ENCODE assay signal across 11 cellular contexts in the genomic region with DNA sequence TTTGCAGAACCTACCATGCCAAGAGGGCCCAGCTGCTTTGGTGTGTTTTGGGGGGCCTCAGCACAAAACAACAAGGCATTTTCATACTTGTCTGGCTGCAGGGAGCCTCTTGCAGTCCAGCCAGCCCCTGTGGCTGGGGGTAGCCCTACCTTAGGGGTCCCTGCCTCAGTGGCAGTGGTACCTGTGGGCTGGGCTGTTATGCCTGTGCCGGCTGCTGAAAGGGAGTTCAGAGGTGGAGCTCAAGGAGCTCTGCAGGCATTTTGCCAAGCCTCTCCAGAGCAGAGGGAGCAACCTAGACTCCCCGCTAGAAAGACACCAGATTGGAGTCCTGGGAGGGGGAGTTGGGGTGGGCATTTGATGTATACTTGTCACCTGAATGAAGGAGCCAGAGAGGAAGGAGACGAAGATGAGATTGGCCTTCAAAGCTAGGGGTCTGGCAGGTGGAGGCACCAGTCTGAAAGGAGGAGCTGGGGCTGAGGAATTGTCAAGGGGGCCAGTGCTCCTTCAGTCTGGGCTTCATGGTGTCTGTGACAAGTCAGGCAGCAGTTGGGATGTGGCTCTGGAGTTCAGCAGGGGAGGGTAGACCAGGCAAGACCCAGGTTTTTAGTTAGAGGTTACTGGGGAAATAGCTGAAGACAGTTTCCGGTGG. TPM values are rescaled to one million over a fixed set of nuclear protein-coding genes. Genes with fewer than 3 reads are reported as not detected.
DNase-seq lines count a peak whose midpoint lies in the region; ATAC-seq, FAIRE-seq and TF ChIP-seq lines count a peak whose summit lies in the region.
"Had no signal": no experiment of that assay in that cellular context is flagged by ENCODE, and none has a peak within 500 bp of the region (broad histone marks: within the 10 kb centered on the region; RNA-seq: fewer than 3 reads in every experiment).

No MANE protein-coding gene starts in this region.

- ATAC-seq in HG02571 (IDR thresholded peaks at IDR 0.05; ENCODE audit: unreplicated experiment): no peak
- no peak for ATAC-seq in GM19452 (IDR thresholded peaks at IDR 0.05; ENCODE audit: unreplicated experiment)

- H3K27ac ChIP-seq in CD8-positive, alpha-beta memory T cell (ENCODE audit: low read depth, low read length): no peak overlapping the region
- H3K27ac ChIP-seq in PC-9 (no peak overlapping the region), H1 (ENCODE audit: low read depth, low read length) (no peak overlapping the region)
- H3K27ac ChIP-seq: foreskin keratinocyte had no signal

- H3K23ac ChIP-seq in H1 (ENCODE audit: insufficient read length): no peak overlapping the region

- H4K20me1 ChIP-seq in PC-9 (ENCODE audit: insufficient read depth): no peaks in the 10 kb centered on the region; the same call in 1 of the 2 replicates
- H4K20me1 ChIP-seq in H1 (replicated peaks in 1 of 2; ENCODE audit: control insufficient read depth in 1 of 2, insufficient read depth in 2 of 2, low read length in 2 of 2): no peaks in the 10 kb centered on the region

- H3K56ac ChIP-seq in H1 (replicated peaks; ENCODE audit: insufficient read length, low read depth, low read length): no peak overlapping the region

- CTCF ChIA-PET in CD8-positive, alpha-beta memory T cell (lab: Charles Lee): interaction anchor here (1.0 to 6.3 kb wide), 15 partner anchors 9 to 516 kb away, joined by 3 to 47 read pairs (median 7); a partner anchor contains a TSS
- CTCF ChIA-PET in PC-9 (lab: Charles Lee): interaction anchor here (0.6 to 2.4 kb wide), 4 partner anchors 9 to 1142 kb away, joined by 3 to 8 read pairs (median 4); a partner anchor contains a TSS
- CTCF ChIA-PET in H1 (lab: Charles Lee; ENCODE audit: partially characterized antibody): interaction anchor here (0.6 to 25.6 kb wide), 14 partner anchors 9 to 323 kb away, joined by 3 to 465 read pairs (median 4); a partner anchor contains a TSS

- TF ChIP-seq POLR2A in H1 (IDR thresholded peaks at IDR 0.05; ENCODE audit: control extremely low read depth in 1 of 2, low read depth in 2 of 2, low read length in 2 of 2): no peak

- H4K91ac ChIP-seq in H1 (replicated peaks; ENCODE audit: insufficient read length, low read length): no peak overlapping the region

- H3K4me1 ChIP-seq in CD8-positive, alpha-beta memory T cell (ENCODE audit: insufficient read depth, low read length): peaks cover 5% of the 10 kb centered on the region
- H3K4me1 ChIP-seq in PC-9 (replicated peaks; ENCODE audit: insufficient read depth) (peaks cover 14% of the 10 kb centered on the region; the same call in 1 of the 2 replicates), H1 (replicated peaks in 1 of 4; ENCODE audit: control insufficient read depth in 3 of 4, insufficient read depth in 4 of 4, low read length in 3 of 4) (peaks cover 0 to 17% (median 14%) of the 10 kb centered on the region in 4 experiments; a peak in 6 of 7 replicates)
- H3K4me1 ChIP-seq: foreskin keratinocyte had no signal

- no peak for DNase-seq in CD8-positive, alpha-beta memory T cell
- DNase-seq in PC-9 (no peak), H1 (ENCODE audit: low read depth in 1 of 2, low spot score in 2 of 2) (no peak), osteocyte (ENCODE audit: extremely low spot score, unreplicated experiment) (no peak), GM03348 (ENCODE audit: low spot score) (no peak), AG08395 (ENCODE audit: low spot score) (no peak)
- DNase-seq: foreskin keratinocyte, HCEC 1CT had no signal

- H3K4me3 Mint-ChIP-seq in CD8-positive, alpha-beta memory T cell: peak overlapping the region; percentile 69 to 88 (median 83)
- H3K4me3 Mint-ChIP-seq in osteocyte (ENCODE audit: unreplicated experiment): peak overlapping the region; percentile 87

- no peak overlapping the region; the same call in 1 of the 2 replicates for H2AK5ac ChIP-seq in H1 (ENCODE audit: low read depth, low read length)

- H3K18ac ChIP-seq in H1 (ENCODE audit: extremely low read depth, low read length): no peak overlapping the region

- H2AFZ ChIP-seq in PC-9: peak overlapping the region; percentile 89; the same call in 1 of the 2 replicates
- H2AFZ ChIP-seq in H1 (ENCODE audit: low read length): no peak overlapping the region

- peak overlapping the region; percentile 72; the same call in 1 of the 2 replicates for H2BK20ac ChIP-seq in H1 (ENCODE audit: low read length)

- H3K4me3 ChIP-seq in CD8-positive, alpha-beta memory T cell (ENCODE audit: low read length): no peak overlapping the region
- peak overlapping the region; percentile 83; the same call in 1 of the 2 replicates for H3K4me3 ChIP-seq in PC-9
- no peak overlapping the region for H3K4me3 ChIP-seq in H1 (ENCODE audit: extremely low read depth in 1 of 4, insufficient read depth in 2 of 4, low read depth in 3 of 4, low read length in 4 of 4)

- no peak overlapping the region for H4K8ac ChIP-seq in H1 (ENCODE audit: extremely low read depth, insufficient read depth, low read length)

- BruUV-seq in PC-9 (replicated peaks; lab: Mats Ljungman, UMichigan): TSS peak; percentile 51

- H3K79me1 ChIP-seq in H1 (ENCODE audit: low read depth, low read length): no peaks in the 10 kb centered on the region

- no peaks in the 10 kb centered on the region for H3K9me3 ChIP-seq in CD8-positive, alpha-beta memory T cell (ENCODE audit: low read length)
- H3K9me3 ChIP-seq in PC-9 (ENCODE audit: insufficient read depth, low read depth) (no peaks in the 10 kb centered on the region), H1 (ENCODE audit: insufficient read depth in 2 of 2, low read depth in 1 of 2, low read length in 1 of 2) (no peaks in the 10 kb centered on the region)

- peaks cover 41 to 49% of the 10 kb centered on the region in 2 donors for H3K27me3 Mint-ChIP-seq in CD8-positive, alpha-beta memory T cell
- H3K27me3 Mint-ChIP-seq in osteocyte (ENCODE audit: unreplicated experiment): no peaks in the 10 kb centered on the region

- intact Hi-C loops in PC-9 (cut with micrococcal nuclease; ENCODE audit: unreplicated experiment): no loop called here

- no peaks in the 10 kb centered on the region for H3K36me3 ChIP-seq in CD8-positive, alpha-beta memory T cell (ENCODE audit: insufficient read depth, low read length)
- H3K36me3 ChIP-seq in PC-9 (ENCODE audit: low read depth) (no peaks in the 10 kb centered on the region), H1 (ENCODE audit: control insufficient read depth in 2 of 4, insufficient read depth in 4 of 4, low read length in 3 of 4) (no peaks in the 10 kb centered on the region)

- H3K36me3 Mint-ChIP-seq in CD8-positive, alpha-beta memory T cell: peaks cover 0 to 1% (median 0%) of the 10 kb centered on the region in 3 donors
- H3K36me3 Mint-ChIP-seq in osteocyte (ENCODE audit: unreplicated experiment): no peaks in the 10 kb centered on the region

- POLR2A ChIA-PET in CD8-positive, alpha-beta memory T cell (lab: Charles Lee): interaction anchor here (0.5 to 0.6 kb wide), 2 partner anchors 9 to 62 kb away, joined by 3 to 4 read pairs; no protein-coding TSS in a partner anchor
- POLR2A ChIA-PET in PC-9 (lab: Charles Lee; ENCODE audit: unreplicated experiment): interaction anchor here (0.6 kb wide), 2 partner anchors 70 to 192 kb away, joined by 4 to 10 read pairs; no protein-coding TSS in a partner anchor
- POLR2A ChIA-PET in H1 (lab: Charles Lee; ENCODE audit: partially characterized antibody): interaction anchor here (1.0 to 5.7 kb wide), 4 partner anchors 8 to 37 kb away, joined by 3 to 30 read pairs (median 4); a partner anchor contains a TSS

- H2BK15ac ChIP-seq in H1 (ENCODE audit: low read length): 0 out of 2 replicates have a peak overlapping the region, but pooled peaks have one; percentile 61

- TF ChIP-seq RAD21 in H1 (IDR thresholded peaks at IDR 0.05 in 1 of 2, conservative IDR thresholded peaks at IDR 0.05 in 1 of 2; ENCODE audit: low read depth in 2 of 2, low read length in 2 of 2): no peak

- peak overlapping the region in 4 of 8 donors; percentile 8 to 86 (median 41) for H3K27ac Mint-ChIP-seq in CD8-positive, alpha-beta memory T cell
- no peak overlapping the region for H3K27ac Mint-ChIP-seq in osteocyte (ENCODE audit: unreplicated experiment)

- H3F3A ChIP-seq in PC-9 (ENCODE audit: insufficient read depth, low read depth): no peaks in the 10 kb centered on the region

- H3K14ac ChIP-seq in H1 (ENCODE audit: insufficient read length): no peak overlapping the region

- H3K27me3 ChIP-seq in CD8-positive, alpha-beta memory T cell (ENCODE audit: insufficient read depth, low read length, poor library complexity, severe bottlenecking): peaks cover 30% of the 10 kb centered on the region
- H3K27me3 ChIP-seq in PC-9 (ENCODE audit: insufficient read depth, low read depth): no peaks in the 10 kb centered on the region
- H3K27me3 ChIP-seq in H1 (replicated peaks in 1 of 4; ENCODE audit: control insufficient read depth in 3 of 4, extremely low read depth in 1 of 4, insufficient read depth in 3 of 4, low read length in 3 of 4): peaks cover 32 to 76% (median 67%) of the 10 kb centered on the region in 4 experiments

- no peak for FAIRE-seq in H1 (lab: Jason Lieb, UNC)

- H3K79me2 ChIP-seq in PC-9 (ENCODE audit: low read depth) (peaks cover 17% of the 10 kb centered on the region), H1 (ENCODE audit: control insufficient read depth in 1 of 2, insufficient read depth in 2 of 2, low read length in 2 of 2) (no peaks in the 10 kb centered on the region)

- H4K5ac ChIP-seq in H1 (ENCODE audit: insufficient read length, low read depth, low read length): no peak overlapping the region

- TF ChIP-seq EP300 in H1 (IDR thresholded peaks at IDR 0.05; ENCODE audit: borderline replicate concordance in 1 of 2, low read depth in 2 of 2, low read length in 2 of 2): no peak

- peaks cover 4 to 24% (median 6%) of the 10 kb centered on the region in 3 donors for H3K4me1 Mint-ChIP-seq in CD8-positive, alpha-beta memory T cell
- peaks cover 14% of the 10 kb centered on the region for H3K4me1 Mint-ChIP-seq in osteocyte (ENCODE audit: unreplicated experiment)

- H3K9me2 ChIP-seq in PC-9 (ENCODE audit: insufficient read depth): no peaks in the 10 kb centered on the region

- no peak overlapping the region for H2BK12ac ChIP-seq in H1 (ENCODE audit: low read depth, low read length)

- H2BK5ac ChIP-seq in H1 (ENCODE audit: low read depth, low read length): no peak overlapping the region

- H3K9me3 Mint-ChIP-seq in CD8-positive, alpha-beta memory T cell: peaks cover 0 to 2% (median 0%) of the 10 kb centered on the region in 5 donors
- no peaks in the 10 kb centered on the region for H3K9me3 Mint-ChIP-seq in osteocyte (ENCODE audit: unreplicated experiment)

- 86% methylated on average over 4 of the region's 4 CpGs; no CpG with 5 or more reads in 1 of the 2 experiments for WGBS in H1 (ENCODE audit: extremely low coverage in 1 of 2, insufficient coverage in 1 of 2, insufficient read length in 1 of 2, insufficient replicate concordance in 2 of 2, low coverage in 1 of 2, low lambda C conversion rate in 2 of 2, missing lambda C conversion rate in 1 of 2), 2 experiments

- no peak overlapping the region for H3K4ac ChIP-seq in H1 (replicated peaks; ENCODE audit: insufficient read length, low read depth, low read length)

- peaks cover 10% of the 10 kb centered on the region; the same call in 1 of the 2 replicates for H3K23me2 ChIP-seq in H1 (ENCODE audit: low read depth, low read length)

- peak overlapping the region; percentile 90 for H3K4me2 ChIP-seq in PC-9
- peak overlapping the region; percentile 12 to 81; a peak in 2 of 4 replicates for H3K4me2 ChIP-seq in H1 (ENCODE audit: insufficient read depth in 1 of 2, low read depth in 2 of 2, low read length in 2 of 2)

- H3K9ac ChIP-seq in H1 (replicated peaks in 1 of 4; ENCODE audit: extremely low read depth in 1 of 4, low read depth in 3 of 4, low read length in 3 of 4): no peak overlapping the region

- no peak overlapping the region for H2BK120ac ChIP-seq in H1 (replicated peaks; ENCODE audit: low read depth, low read length)

- TF ChIP-seq CTCF in PC-9 (conservative IDR thresholded peaks at IDR 0.05) (no peak), H1 (IDR thresholded peaks at IDR 0.05; ENCODE audit: control extremely low read depth in 1 of 3, insufficient read depth in 1 of 3, low read depth in 1 of 3, low read length in 3 of 3) (no peak), osteocyte (IDR thresholded peaks at IDR 0.05) (no peak)

RNA-seq across cellular contexts. Expression of a gene that starts 1.5 kb away (rescaled TPM):
- total RNA-seq in CD8-positive, alpha-beta memory T cell: 1 to 10 TPM; 1.6 to 2.0 TPM
- not detected for polyA plus RNA-seq in CD8-positive, alpha-beta memory T cell
- total RNA-seq in PC-9 (2021) (23.3 and 23.5 TPM in 2 replicates), osteocyte (3.2 and 4.5 TPM in 2 replicates)
- 5.2 and 5.7 TPM in 2 replicates for total RNA-seq in H1 (2021; fragmentation: NEBNext Ultra II Directional; extraction: Animal tissue kit (Norgen Biotek cat#: 25700))
- 3.9 and 11.8 TPM in 2 replicates for polyA plus RNA-seq in H1 (2011; rRNA removed)
- polyA plus RNA-seq in H1 (2011; cell fraction: cytosol; rRNA removed): 7.3 TPM
- 9.6 TPM for polyA plus RNA-seq in H1 (2011; cell fraction: nucleus; rRNA removed)
- 1.7 to 4.7 TPM (median 4.3 TPM) in 4 replicates for polyA plus RNA-seq in H1 (2012, experiment 1 of 2)
- polyA plus RNA-seq in H1 (2012, experiment 2 of 2): 1.8 TPM
- 2.9 TPM for polyA plus RNA-seq in H1 (2013, experiment 1 of 2)
- 2.5 TPM for polyA plus RNA-seq in H1 (2013, experiment 2 of 2)
- 1.4 and 7.3 TPM in 2 replicates for polyA minus RNA-seq in H1 (2011; rRNA and poly(A)+ RNA removed)
- polyA minus RNA-seq in H1 (2011; cell fraction: cytosol; rRNA and poly(A)+ RNA removed): 2.1 TPM
- 5.6 TPM for polyA minus RNA-seq in H1 (2011; cell fraction: nucleus; rRNA and poly(A)+ RNA removed)

RNA-seq across cellular contexts. Expression of a gene that starts 15.9 kb away (rescaled TPM):
- total RNA-seq in CD8-positive, alpha-beta memory T cell: under 1 TPM in 1 of 2 experiments, not detected in 1; 0.07 TPM
- not detected for polyA plus RNA-seq in CD8-positive, alpha-beta memory T cell
- not detected in 2 replicates for total RNA-seq in PC-9 (2021)
- 0.09 and 0.10 TPM in 2 replicates for total RNA-seq in H1 (2021; fragmentation: NEBNext Ultra II Directional; extraction: Animal tissue kit (Norgen Biotek cat#: 25700))
- polyA plus RNA-seq in H1 (2011; rRNA removed): 0.11 and 0.17 TPM in 2 replicates
- 0.06 TPM for polyA plus RNA-seq in H1 (2011; cell fraction: cytosol; rRNA removed)
- polyA plus RNA-seq in H1 (2011; cell fraction: nucleus; rRNA removed): 0.11 TPM
- polyA plus RNA-seq in H1 (2012, experiment 1 of 2): 0.05 to 0.13 TPM in 2 of 4 replicates, not detected in the others
- polyA plus RNA-seq in H1 (2012, experiment 2 of 2): not detected
- 0.06 TPM for polyA plus RNA-seq in H1 (2013, experiment 1 of 2)
- polyA plus RNA-seq in H1 (2013, experiment 2 of 2): 0.06 TPM
- polyA minus RNA-seq in H1 (2011; rRNA and poly(A)+ RNA removed): 0.06 TPM in 1 of 2 replicates, not detected in the other
- polyA minus RNA-seq in H1 (2011; cell fraction: cytosol; rRNA and poly(A)+ RNA removed): not detected
- 0.20 TPM for polyA minus RNA-seq in H1 (2011; cell fraction: nucleus; rRNA and poly(A)+ RNA removed)
- total RNA-seq in osteocyte: not detected in 2 replicates
- total RNA-seq: HT1080 had no signal
- polyA plus RNA-seq: foreskin keratinocyte had no signal

RNA-seq across cellular contexts. Expression of a gene that starts 37.3 kb away (rescaled TPM):
- under 1 TPM; 0.29 to 0.68 TPM for total RNA-seq in CD8-positive, alpha-beta memory T cell
- polyA plus RNA-seq in CD8-positive, alpha-beta memory T cell: not detected
- total RNA-seq in PC-9 (2021) (0.73 and 1.4 TPM in 2 replicates), osteocyte (0.30 and 0.50 TPM in 2 replicates)
- total RNA-seq in H1 (2021; fragmentation: NEBNext Ultra II Directional; extraction: Animal tissue kit (Norgen Biotek cat#: 25700)): 0.34 TPM in 1 of 2 replicates, not detected in the other
- polyA plus RNA-seq in H1 (2011; rRNA removed): 0.14 and 0.22 TPM in 2 replicates
- 0.32 TPM for polyA plus RNA-seq in H1 (2011; cell fraction: cytosol; rRNA removed)
- polyA plus RNA-seq in H1 (2011; cell fraction: nucleus; rRNA removed): 0.29 TPM
- polyA plus RNA-seq in H1 (2012, experiment 1 of 2): 0.14 to 0.27 TPM (median 0.20 TPM) in 4 replicates
- polyA plus RNA-seq in H1 (2012, experiment 2 of 2): not detected
- 0.20 TPM for polyA plus RNA-seq in H1 (2013, experiment 1 of 2)
- 0.35 TPM for polyA plus RNA-seq in H1 (2013, experiment 2 of 2)
- 0.19 and 0.88 TPM in 2 replicates for polyA minus RNA-seq in H1 (2011; rRNA and poly(A)+ RNA removed)
- not detected for polyA minus RNA-seq in H1 (2011; cell fraction: cytosol; rRNA and poly(A)+ RNA removed)
- 0.40 TPM for polyA minus RNA-seq in H1 (2011; cell fraction: nucleus; rRNA and poly(A)+ RNA removed)

RNA-seq across cellular contexts. Expression of a gene that starts 37.5 kb away (rescaled TPM):
- total RNA-seq in CD8-positive, alpha-beta memory T cell: 100 to 1,000 TPM; 595 to 615 TPM
- 663 TPM for polyA plus RNA-seq in CD8-positive, alpha-beta memory T cell
- total RNA-seq in PC-9 (2021): 414 and 446 TPM in 2 replicates
- 282 and 293 TPM in 2 replicates for total RNA-seq in H1 (2021; fragmentation: NEBNext Ultra II Directional; extraction: Animal tissue kit (Norgen Biotek cat#: 25700))
- 177 and 195 TPM in 2 replicates for polyA plus RNA-seq in H1 (2011; rRNA removed)
- polyA plus RNA-seq in H1 (2011; cell fraction: cytosol; rRNA removed): 180 TPM
- polyA plus RNA-seq in H1 (2011; cell fraction: nucleus; rRNA removed): 145 TPM
- 223 to 374 TPM (median 268 TPM) in 4 replicates for polyA plus RNA-seq in H1 (2012, experiment 1 of 2)
- 178 TPM for polyA plus RNA-seq in H1 (2012, experiment 2 of 2)
- polyA plus RNA-seq in H1 (2013, experiment 1 of 2): 550 TPM
- polyA plus RNA-seq in H1 (2013, experiment 2 of 2): 597 TPM
- polyA minus RNA-seq in H1 (2011; rRNA and poly(A)+ RNA removed): 18.8 and 18.9 TPM in 2 replicates
- polyA minus RNA-seq in H1 (2011; cell fraction: cytosol; rRNA and poly(A)+ RNA removed): 47.9 TPM
- 51.4 TPM for polyA minus RNA-seq in H1 (2011; cell fraction: nucleus; rRNA and poly(A)+ RNA removed)
- 371 and 387 TPM in 2 replicates for total RNA-seq in osteocyte

RNA-seq across cellular contexts. Expression of a gene that starts 44.5 kb away (rescaled TPM):
- 1 to 10 TPM; 2.7 to 3.6 TPM for total RNA-seq in CD8-positive, alpha-beta memory T cell
- polyA plus RNA-seq in CD8-positive, alpha-beta memory T cell: 0.93 TPM
- 4.4 and 4.5 TPM in 2 replicates for total RNA-seq in PC-9 (2021)
- total RNA-seq in H1 (2021; fragmentation: NEBNext Ultra II Directional; extraction: Animal tissue kit (Norgen Biotek cat#: 25700)): 1.1 and 2.9 TPM in 2 replicates
- polyA plus RNA-seq in H1 (2011; rRNA removed): 1.4 and 1.8 TPM in 2 replicates
- polyA plus RNA-seq in H1 (2011; cell fraction: cytosol; rRNA removed): 2.4 TPM
- polyA plus RNA-seq in H1 (2011; cell fraction: nucleus; rRNA removed): 3.5 TPM
- polyA plus RNA-seq in H1 (2012, experiment 1 of 2): 1.8 to 3.9 TPM (median 1.9 TPM) in 4 replicates
- polyA plus RNA-seq in H1 (2012, experiment 2 of 2): 0.29 TPM
- 2.4 TPM for polyA plus RNA-seq in H1 (2013, experiment 1 of 2)
- 2.4 TPM for polyA plus RNA-seq in H1 (2013, experiment 2 of 2)
- 1.7 TPM in 2 replicates for polyA minus RNA-seq in H1 (2011; rRNA and poly(A)+ RNA removed)
- 1.0 TPM for polyA minus RNA-seq in H1 (2011; cell fraction: cytosol; rRNA and poly(A)+ RNA removed)
- 2.0 TPM for polyA minus RNA-seq in H1 (2011; cell fraction: nucleus; rRNA and poly(A)+ RNA removed)
- 0.78 and 0.91 TPM in 2 replicates for total RNA-seq in osteocyte
